Comparison of ENCODE assay signal across 12 cellular contexts in the genomic region with DNA sequence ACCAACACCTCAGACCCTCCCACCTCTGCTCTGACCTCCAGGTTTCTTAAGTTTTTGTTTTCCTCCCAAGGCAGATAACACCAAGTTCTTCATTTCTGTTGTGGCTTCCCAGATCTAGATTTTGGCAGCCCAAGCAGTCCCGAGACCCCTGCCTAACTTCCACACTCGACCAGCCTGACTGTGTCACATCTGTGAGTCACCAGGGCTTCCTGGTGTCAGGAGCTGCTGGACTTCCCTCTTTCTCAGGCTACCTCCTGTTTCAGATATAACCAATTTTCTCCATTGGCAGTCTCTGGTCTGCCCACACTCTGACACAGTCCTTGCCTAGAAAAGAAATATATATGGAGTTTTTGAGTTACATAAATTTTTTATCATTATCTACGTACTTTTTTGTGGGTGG. TPM values are rescaled to one million over a fixed set of nuclear protein-coding genes. Genes with fewer than 3 reads are reported as not detected.
A peak's percentile ranks its signal among the peaks of the same experiment; 100 is the strongest.
DNase-seq lines count a peak whose midpoint lies in the region; ATAC-seq and TF ChIP-seq lines count a peak whose summit lies in the region.
"Had no signal": no experiment of that assay in that cellular context is flagged by ENCODE, and none has a peak within 500 bp of the region (broad histone marks: within the 10 kb centered on the region; RNA-seq: fewer than 3 reads in every experiment).

No MANE protein-coding gene starts in this region.

- H3K9me3 Mint-ChIP-seq in CD14-positive monocyte (no peaks in the 10 kb centered on the region), nephron (no peaks in the 10 kb centered on the region), Caco-2 (ENCODE audit: unreplicated experiment) (no peaks in the 10 kb centered on the region)
- H3K9me3 Mint-ChIP-seq in dendritic cell treated with granulocyte-macrophage colony-stimulating factor and Interleukin-4, amounts not matched to agents 40 ng/mL and 50 ng/mL, for 4 days: no peaks in the 10 kb centered on the region
- H3K9me3 Mint-ChIP-seq: H9; stimulated activated naive CD8-positive, alpha-beta T cell treated with anti-CD3 and anti-CD28 coated beads, Interleukin-15, amount 100 ng/mL, for 72 hours had no signal

- H3K4me1 ChIP-seq in Caco-2: no peaks in the 10 kb centered on the region

- DNase-seq in CD14-positive monocyte (ENCODE audit: low spot score): peak; percentile 93
- DNase-seq in NOMO-1 (lab: John Stamatoyannopoulos, UW; ENCODE audit: unreplicated experiment in 2 of 2): peak; percentile 23 to 76
- no peak for DNase-seq in NAMALWA (ENCODE audit: low spot score)
- no peak for DNase-seq in Caco-2
- DNase-seq: H9; stimulated activated CD4-positive, alpha-beta T cell treated with anti-CD3 and anti-CD28 coated beads, Interleukin-1b, Interleukin-23, amount 100 ng/mL, for 48 hours; stimulated activated naive CD8-positive, alpha-beta T cell treated with anti-CD3 and anti-CD28 coated beads, Interleukin-15, amount 100 ng/mL, for 72 hours had no signal

- no peaks in the 10 kb centered on the region for H3K36me3 Mint-ChIP-seq in CD14-positive monocyte
- H3K36me3 Mint-ChIP-seq in dendritic cell treated with granulocyte-macrophage colony-stimulating factor and Interleukin-4, amounts not matched to agents 40 ng/mL and 50 ng/mL, for 4 days (ENCODE audit: low read depth): no peaks in the 10 kb centered on the region
- no peaks in the 10 kb centered on the region for H3K36me3 Mint-ChIP-seq in nephron (ENCODE audit: low read depth)
- no peaks in the 10 kb centered on the region for H3K36me3 Mint-ChIP-seq in Caco-2 (ENCODE audit: insufficient read depth, unreplicated experiment)

- POLR2A ChIA-PET in Caco-2 (lab: Charles Lee): no interaction called here

- H3K4me1 Mint-ChIP-seq in CD14-positive monocyte: peaks cover 27% of the 10 kb centered on the region
- peaks cover 40% of the 10 kb centered on the region for H3K4me1 Mint-ChIP-seq in dendritic cell treated with granulocyte-macrophage colony-stimulating factor and Interleukin-4, amounts not matched to agents 40 ng/mL and 50 ng/mL, for 4 days (ENCODE audit: low read depth)
- peaks cover 18% of the 10 kb centered on the region for H3K4me1 Mint-ChIP-seq in nephron
- peaks cover 6% of the 10 kb centered on the region for H3K4me1 Mint-ChIP-seq in Caco-2 (ENCODE audit: low read depth, unreplicated experiment)

- no peaks in the 10 kb centered on the region for H3K9me3 ChIP-seq in Caco-2

- H3K27ac Mint-ChIP-seq in CD14-positive monocyte (peak overlapping the region; percentile 86 to 92 (median 89)), nephron (peak overlapping the region; percentile 12 to 84 (median 66)), Caco-2 (ENCODE audit: unreplicated experiment) (no peak overlapping the region)
- H3K27ac Mint-ChIP-seq in dendritic cell treated with granulocyte-macrophage colony-stimulating factor and Interleukin-4, amounts not matched to agents 40 ng/mL and 50 ng/mL, for 4 days: peak overlapping the region; percentile 86
- H3K27ac Mint-ChIP-seq: H9 had no signal

- H3K27me3 ChIP-seq in Caco-2 (replicated peaks; ENCODE audit: control insufficient read depth, insufficient read depth, low read length): no peaks in the 10 kb centered on the region

- ATAC-seq in HG02610 (IDR thresholded peaks at IDR 0.05; ENCODE audit: unreplicated experiment): no peak
- ATAC-seq in GM21786 (IDR thresholded peaks at IDR 0.05; ENCODE audit: unreplicated experiment): no peak
- ATAC-seq: stimulated activated naive CD8-positive, alpha-beta T cell treated with anti-CD3 and anti-CD28 coated beads, Interleukin-15, amount 100 ng/mL, for 72 hours had no signal

- no TSS peak for BruUV-seq in Caco-2 (replicated peaks; lab: Mats Ljungman, UMichigan)

- CTCF ChIA-PET in Caco-2 (lab: Charles Lee): interaction anchor here (0.6 kb wide), 1 partner anchor 92 kb away, joined by 3 read pairs; no protein-coding TSS in a partner anchor

- no peaks in the 10 kb centered on the region for H3K36me3 ChIP-seq in Caco-2 (ENCODE audit: control insufficient read depth, insufficient read depth, low read length)

- no peak overlapping the region for H3K4me3 ChIP-seq in Caco-2 (ENCODE audit: low read depth, low read length)

- peak overlapping the region in 1 of 2 donors; percentile 70 for H3K4me3 Mint-ChIP-seq in CD14-positive monocyte
- H3K4me3 Mint-ChIP-seq in dendritic cell treated with granulocyte-macrophage colony-stimulating factor and Interleukin-4, amounts not matched to agents 40 ng/mL and 50 ng/mL, for 4 days: no peak overlapping the region
- peak overlapping the region in 1 of 3 experiments; percentile 1 for H3K4me3 Mint-ChIP-seq in nephron
- no peak overlapping the region for H3K4me3 Mint-ChIP-seq in Caco-2 (ENCODE audit: unreplicated experiment)
- H3K4me3 Mint-ChIP-seq: H9; stimulated activated naive CD8-positive, alpha-beta T cell treated with anti-CD3 and anti-CD28 coated beads, Interleukin-15, amount 100 ng/mL, for 72 hours had no signal

- TF ChIP-seq CTCF in CD14-positive monocyte (IDR thresholded peaks at IDR 0.05): no peak
- no peak for TF ChIP-seq CTCF in nephron (IDR thresholded peaks at IDR 0.05; ENCODE audit: unreplicated experiment in 3 of 3)
- TF ChIP-seq CTCF in Caco-2 (IDR thresholded peaks at IDR 0.05; ENCODE audit: insufficient read depth in 1 of 2, low read depth in 1 of 2, low read length in 1 of 2, severe bottlenecking in 1 of 2, unreplicated experiment in 1 of 2): no peak

- intact Hi-C loops in CD14-positive monocyte (cut with micrococcal nuclease): no loop called here
- intact Hi-C loops in dendritic cell treated with granulocyte-macrophage colony-stimulating factor and Interleukin-4, amounts not matched to agents 40 ng/mL and 50 ng/mL, for 4 days (cut with micrococcal nuclease): no loop called here
- intact Hi-C loops in Caco-2 (cut with micrococcal nuclease; ENCODE audit: unreplicated experiment): no loop called here

- peaks cover 0 to 5% (median 0%) of the 10 kb centered on the region in 3 donors for H3K27me3 Mint-ChIP-seq in CD14-positive monocyte (ENCODE audit: low read depth in 3 of 3)
- no peaks in the 10 kb centered on the region for H3K27me3 Mint-ChIP-seq in dendritic cell treated with granulocyte-macrophage colony-stimulating factor and Interleukin-4, amounts not matched to agents 40 ng/mL and 50 ng/mL, for 4 days
- H3K27me3 Mint-ChIP-seq in nephron (ENCODE audit: low read depth): peaks cover 7% of the 10 kb centered on the region
- H3K27me3 Mint-ChIP-seq in Caco-2 (ENCODE audit: insufficient read depth, unreplicated experiment): peaks cover 9% of the 10 kb centered on the region
- H3K27me3 Mint-ChIP-seq: stimulated activated naive CD8-positive, alpha-beta T cell treated with anti-CD3 and anti-CD28 coated beads, Interleukin-15, amount 100 ng/mL, for 72 hours had no signal

RNA-seq across cellular contexts. Expression of gene CCN6, which starts 46.1 kb away (rescaled TPM):
- polyA plus RNA-seq in CD14-positive monocyte: not detected
- total RNA-seq in Caco-2 (2022): not detected in 2 replicates
- total RNA-seq: H9, SK-MEL-5 had no signal

Comparison
In these comparisons a context has a peak if more than half of its experiments do, and no peak if none do; other contexts are left out.
1. DNase-seq: peak in CD14-positive monocyte (single experiment) and NOMO-1 (2 of 2); none in NAMALWA (single experiment) and Caco-2 (0 of 2).